In the genomic region with DNA sequence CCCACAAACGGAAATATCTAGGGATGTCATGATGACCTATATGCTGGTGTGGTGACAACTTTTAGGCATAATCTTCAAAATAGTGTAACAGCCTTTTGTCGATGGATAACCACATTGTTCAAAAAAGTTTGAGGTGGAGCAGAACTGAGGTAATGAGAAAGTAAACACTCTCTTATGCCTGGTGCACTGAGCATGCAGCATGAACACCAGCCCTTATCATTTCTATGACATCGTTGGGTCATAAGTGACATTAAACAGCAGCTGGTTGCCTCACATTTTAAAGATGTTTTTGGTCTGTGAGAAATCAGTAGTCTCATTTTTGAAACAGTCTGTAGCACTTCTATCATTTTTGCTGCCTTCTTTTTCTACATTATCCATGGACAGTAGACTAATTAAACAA, we compare ENCODE assay signal across 1 cellular context.
TF ChIP-seq lines count a peak whose summit lies in the region.

No MANE protein-coding gene starts in this region.

TF ChIP-seq in HepG2, 621 proteins besides CTCF, POLR2A, EP300 and RAD21:
- TF ChIP-seq FOXA1 (IDR thresholded peaks at IDR 0.05) (no peak), FOXA1 (CRISPR knock-in tag; IDR thresholded peaks at IDR 0.05) (0 out of 2 replicates have a peak, but pooled peaks have one; percentile 30), ZNF841 (CRISPR knock-in tag; IDR thresholded peaks at IDR 0.05; ENCODE audit: borderline replicate concordance) (no peak), ATF7 (IDR thresholded peaks at IDR 0.05) (0 out of 2 replicates have a peak, but pooled peaks have one; percentile 5), ATF7 (CRISPR knock-in tag; IDR thresholded peaks at IDR 0.05) (no peak), MXD4 (CRISPR knock-in tag; IDR thresholded peaks at IDR 0.05) (no peak), SRSF9 (IDR thresholded peaks at IDR 0.05; ENCODE audit: borderline replicate concordance, insufficient read depth, low read depth, low read length, poor library complexity, severe bottlenecking) (no peak), SOX13 (IDR thresholded peaks at IDR 0.05) (no peak), SOX13 (CRISPR knock-in tag; conservative IDR thresholded peaks at IDR 0.05 in 1 of 2, IDR thresholded peaks at IDR 0.05 in 1 of 2) (0 out of 4 replicates have a peak, but pooled peaks of 1 of the 2 experiments have one; percentile 24)
